In genomic region chr3:37052860-37053259, GRCh38 we compare ENCODE assay signal across 21 cellular contexts. TPM values are rescaled to one million over a fixed set of nuclear protein-coding genes. Genes with fewer than 3 reads are reported as not detected.
A peak's percentile ranks its signal among the peaks of the same experiment; 100 is the strongest.
DNase-seq lines count a peak whose midpoint lies in the region; ATAC-seq and TF ChIP-seq lines count a peak whose summit lies in the region.
"Had no signal": no experiment of that assay in that cellular context is flagged by ENCODE, and none has a peak within 500 bp of the region (broad histone marks: within the 10 kb centered on the region; RNA-seq: fewer than 3 reads in every experiment).

No MANE protein-coding gene starts in this region.

- H3K27ac Mint-ChIP-seq in stimulated activated memory B cell treated with anti-CD40 and anti-IgM and Interleukin-4, amounts not matched to agents 10 μg/mL and 1 μg/mL and 100 μg/mL, for 72 hours, result peak overlapping the region; percentile 57
- H3K27ac Mint-ChIP-seq: activated B cell treated with CpG ODN at 0.5 μM for 24 hours; activated CD8-positive, alpha-beta memory T cell treated with anti-CD3 and anti-CD28 coated beads, Interleukin-2, amount 10 ng/mL, durations not matched to agents 7 days and 5 days; neural progenitor cell had no signal

- H3K9me3 ChIP-seq in PC-3 (ENCODE audit: low read length), result no peaks in the 10 kb centered on the region
- no peaks in the 10 kb centered on the region for H3K9me3 ChIP-seq in left ventricle myocardium inferior (replicated peaks)
- H3K9me3 ChIP-seq: BE2C, breast epithelium, esophagus muscularis mucosa had no signal

- no peaks in the 10 kb centered on the region for H3K9me2 ChIP-seq in PC-3 (replicated peaks; ENCODE audit: low read length)

- no peaks in the 10 kb centered on the region for H4K20me1 ChIP-seq in PC-3 (ENCODE audit: low read length)

- H3K4me2 ChIP-seq in PC-3 (ENCODE audit: low read length), result no peak overlapping the region
- H3K4me2 ChIP-seq: neural progenitor cell had no signal

- in situ Hi-C loops in G401 (cut with HindIII; ENCODE audit: low sequenced_read_pairs), result no loop called here

- peaks cover 29% of the 10 kb centered on the region for H3K4me1 ChIP-seq in PC-3 (ENCODE audit: insufficient read depth, low read length)
- peaks cover 90% of the 10 kb centered on the region for H3K4me1 ChIP-seq in left ventricle myocardium inferior
- H3K4me1 ChIP-seq: breast epithelium, neural progenitor cell had no signal

- no peak overlapping the region for H2AFZ ChIP-seq in PC-3 (ENCODE audit: low read length)
- H2AFZ ChIP-seq: neural progenitor cell had no signal

- H3K79me2 ChIP-seq in PC-3 (ENCODE audit: low read length), result no peaks in the 10 kb centered on the region

- BruUV-seq in PC-3 (replicated peaks; lab: Mats Ljungman, UMichigan), result no TSS peak

- DNase-seq in NCI-H2029 treated with DMSO at 0.1 percent for 48 hours (lab: John Stamatoyannopoulos, UW) (peak; percentile 7), NCI-H2029 (lab: John Stamatoyannopoulos, UW) (no peak), PC-3 (no peak), left ventricle myocardium inferior (no peak), activated gamma-delta T cell (lab: John Stamatoyannopoulos, UW) (no peak), G401 (ENCODE audit: low spot score) (no peak), NCI-H774 (lab: John Stamatoyannopoulos, UW) (no peak)
- DNase-seq: activated B cell treated with CpG ODN at 0.5 μM for 24 hours; activated CD8-positive, alpha-beta memory T cell treated with anti-CD3 and anti-CD28 coated beads, Interleukin-2, amount 10 ng/mL, durations not matched to agents 7 days and 5 days; activated naive CD4-positive, alpha-beta T cell treated with Interleukin-2 at 50 U/mL for 16 hours; BE2C; GDM1; islet precursor cell; NCI-H146; SHP77; T-helper 2 cell had no signal

- H3K27me3 ChIP-seq in PC-3 (ENCODE audit: low read length) (no peaks in the 10 kb centered on the region), left ventricle myocardium inferior (ENCODE audit: low read depth) (no peaks in the 10 kb centered on the region)
- H3K27me3 ChIP-seq: BE2C, breast epithelium, esophagus muscularis mucosa, neural progenitor cell had no signal

- intact Hi-C loops in PC-3 (cut with micrococcal nuclease), result loop anchor here (2.0 kb wide), 1 partner anchor 160 kb away; no protein-coding TSS in a partner anchor
- intact Hi-C loops in left ventricle myocardium inferior (cut with micrococcal nuclease), result no loop called here

- CTCF ChIA-PET in PC-3 (lab: Charles Lee), result no interaction called here

- H3K27me3 Mint-ChIP-seq in stimulated activated memory B cell treated with anti-CD40 and anti-IgM and Interleukin-4, amounts not matched to agents 10 μg/mL and 1 μg/mL and 100 μg/mL, for 72 hours, result no peaks in the 10 kb centered on the region
- H3K27me3 Mint-ChIP-seq: activated B cell treated with CpG ODN at 0.5 μM for 24 hours; activated CD8-positive, alpha-beta memory T cell treated with anti-CD3 and anti-CD28 coated beads, Interleukin-2, amount 10 ng/mL, durations not matched to agents 7 days and 5 days had no signal

- peaks cover 65% of the 10 kb centered on the region for H3K36me3 Mint-ChIP-seq in stimulated activated memory B cell treated with anti-CD40 and anti-IgM and Interleukin-4, amounts not matched to agents 10 μg/mL and 1 μg/mL and 100 μg/mL, for 72 hours

- H3K27ac ChIP-seq in PC-3 (ENCODE audit: low read length), result no peak overlapping the region
- H3K27ac ChIP-seq in left ventricle myocardium inferior (replicated peaks), result peak overlapping the region; percentile 89
- H3K27ac ChIP-seq: neural progenitor cell had no signal

- H3K9me3 Mint-ChIP-seq in stimulated activated memory B cell treated with anti-CD40 and anti-IgM and Interleukin-4, amounts not matched to agents 10 μg/mL and 1 μg/mL and 100 μg/mL, for 72 hours, result no peaks in the 10 kb centered on the region
- H3K9me3 Mint-ChIP-seq: activated B cell treated with CpG ODN at 0.5 μM for 24 hours, neural progenitor cell had no signal

- POLR2A ChIA-PET in PC-3 (lab: Charles Lee; ENCODE audit: unreplicated experiment), result no interaction called here

- H3K4me3 ChIP-seq in PC-3 (ENCODE audit: low read length) (no peak overlapping the region), left ventricle myocardium inferior (peak overlapping the region; percentile 4)
- H3K4me3 ChIP-seq: breast epithelium, esophagus muscularis mucosa, GM12878, neural progenitor cell had no signal

- no peak overlapping the region for H3K9ac ChIP-seq in PC-3 (ENCODE audit: low read length)
- H3K9ac ChIP-seq: neural progenitor cell had no signal

- TF ChIP-seq CTCF in PC-3 (conservative IDR thresholded peaks at IDR 0.05; ENCODE audit: low read depth, low read length), result no peak
- TF ChIP-seq CTCF in left ventricle myocardium inferior (IDR thresholded peaks at IDR 0.05; ENCODE audit: borderline replicate concordance), result no peak

- H3K4me1 Mint-ChIP-seq in stimulated activated memory B cell treated with anti-CD40 and anti-IgM and Interleukin-4, amounts not matched to agents 10 μg/mL and 1 μg/mL and 100 μg/mL, for 72 hours, result peaks cover 35% of the 10 kb centered on the region
- H3K4me1 Mint-ChIP-seq: neural progenitor cell had no signal

- H3F3A ChIP-seq in PC-3 (ENCODE audit: low read length, unreplicated experiment), result peaks cover 8% of the 10 kb centered on the region

- ATAC-seq in PC-3, result peak; percentile 61
- ATAC-seq in stimulated activated memory B cell treated with anti-CD40 and anti-IgM and Interleukin-4, amounts not matched to agents 10 μg/mL and 1 μg/mL and 100 μg/mL, for 72 hours, result no peak
- ATAC-seq: activated CD8-positive, alpha-beta memory T cell treated with anti-CD3 and anti-CD28 coated beads, Interleukin-2, amount 10 ng/mL, durations not matched to agents 7 days and 5 days; GM12878 had no signal

- H3K36me3 ChIP-seq in PC-3 (ENCODE audit: low read depth, low read length), result peaks cover 71% of the 10 kb centered on the region
- peaks cover 68% of the 10 kb centered on the region for H3K36me3 ChIP-seq in left ventricle myocardium inferior

- no peak overlapping the region for H3K4me3 Mint-ChIP-seq in stimulated activated memory B cell treated with anti-CD40 and anti-IgM and Interleukin-4, amounts not matched to agents 10 μg/mL and 1 μg/mL and 100 μg/mL, for 72 hours
- H3K4me3 Mint-ChIP-seq: activated B cell treated with CpG ODN at 0.5 μM for 24 hours; activated CD8-positive, alpha-beta memory T cell treated with anti-CD3 and anti-CD28 coated beads, Interleukin-2, amount 10 ng/mL, durations not matched to agents 7 days and 5 days; neural progenitor cell had no signal

RNA-seq across cellular contexts. Expression of gene MLH1, which starts 59.5 kb away (rescaled TPM):
- total RNA-seq in PC-3 (2014; rRNA removed), result 55.8 and 79.7 TPM in 2 replicates
- 55.6 TPM for total RNA-seq in left ventricle myocardium inferior
- 82.5 and 84.7 TPM in 2 replicates for total RNA-seq in G401 (2014; rRNA removed; shearing (Covaris generic))

RNA-seq across cellular contexts. Expression of gene EPM2AIP1, which starts 59.9 kb away (rescaled TPM):
- total RNA-seq in PC-3 (2014; rRNA removed) (6.5 and 7.8 TPM in 2 replicates), left ventricle myocardium inferior (25.4 TPM)
- total RNA-seq in G401 (2014; rRNA removed; shearing (Covaris generic)), result 11.4 and 14.7 TPM in 2 replicates
